11 cellular contexts compared by ENCODE assay signal in the genomic region with DNA sequence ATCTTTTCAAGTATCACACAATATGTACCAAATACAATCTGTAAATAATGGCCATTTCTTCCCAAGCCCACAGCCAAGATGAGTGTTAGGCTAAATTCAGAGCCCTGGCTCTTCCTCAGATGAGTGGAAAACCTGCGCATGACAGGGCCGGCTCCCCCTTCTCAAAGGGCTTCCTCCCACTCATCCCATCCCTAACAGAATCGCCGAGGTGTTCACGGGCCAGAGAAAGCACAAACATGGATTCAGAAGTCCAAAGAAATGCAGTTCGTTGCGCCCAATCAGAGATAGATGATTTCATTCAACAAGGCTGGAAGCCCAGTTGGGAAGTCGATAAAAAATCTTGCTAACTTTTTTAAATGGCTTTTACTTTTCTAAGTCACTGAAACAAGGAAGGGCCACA.
A peak's percentile ranks its signal among the peaks of the same experiment; 100 is the strongest.
DNase-seq lines count a peak whose midpoint lies in the region; ATAC-seq, FAIRE-seq and TF ChIP-seq lines count a peak whose summit lies in the region.
"Had no signal": no experiment of that assay in that cellular context is flagged by ENCODE, and none has a peak within 500 bp of the region (broad histone marks: within the 10 kb centered on the region; RNA-seq: fewer than 3 reads in every experiment).

No MANE protein-coding gene starts in this region.

- POLR2A ChIA-PET in SK-N-SH (lab: Yijun Ruan, JAX) (no interaction called here), endothelial cell of umbilical vein (lab: Charles Lee) (no interaction called here)

- CTCF ChIA-PET in SK-N-SH (lab: Yijun Ruan, JAX), result interaction anchor here (0.6 to 9.3 kb wide), 15 partner anchors 9 to 612 kb away, joined by 3 to 187 read pairs (median 4); no protein-coding TSS in a partner anchor
- CTCF ChIA-PET in endothelial cell of umbilical vein (lab: Charles Lee), result interaction anchor here (1.5 to 8.9 kb wide), 10 partner anchors 10 to 464 kb away, joined by 3 to 130 read pairs (median 8); partner anchors contain the start of gene NRF1

- H3K36me3 ChIP-seq in SK-N-SH (replicated peaks in 1 of 2; ENCODE audit: control insufficient read depth in 1 of 2, insufficient read depth in 2 of 2, low read length in 1 of 2) (peaks cover 39 to 43% of the 10 kb centered on the region in 2 experiments), endothelial cell of umbilical vein (ENCODE audit: control insufficient read depth in 2 of 2, extremely low read depth in 1 of 2, insufficient read depth in 2 of 2, low read length in 2 of 2) (peaks cover 3 to 25% of the 10 kb centered on the region in 2 experiments), uterus (no peaks in the 10 kb centered on the region)

- peaks cover 60% of the 10 kb centered on the region for H3F3A ChIP-seq in SK-N-SH (replicated peaks; ENCODE audit: insufficient read depth)

- BruUV-seq in endothelial cell of umbilical vein (replicated peaks; lab: Mats Ljungman, UMichigan), result TSS peak; percentile 5

- FAIRE-seq in endothelial cell of umbilical vein (lab: Jason Lieb, UNC), result no peak
- FAIRE-seq: TTC549 had no signal

- H3K79me2 ChIP-seq in SK-N-SH (ENCODE audit: insufficient read depth) (peaks cover 9% of the 10 kb centered on the region; the same call in 1 of the 2 replicates), endothelial cell of umbilical vein (ENCODE audit: control insufficient read depth, insufficient read depth, low read length) (no peaks in the 10 kb centered on the region)

- TF ChIP-seq RAD21 in SK-N-SH (IDR thresholded peaks at IDR 0.05; ENCODE audit: low read length), result no peak

- peaks cover 41 to 43% of the 10 kb centered on the region in 2 experiments for H3K4me1 ChIP-seq in SK-N-SH (ENCODE audit: control insufficient read depth in 1 of 2, insufficient read depth in 2 of 2, low read depth in 1 of 2, low read length in 1 of 2)
- H3K4me1 ChIP-seq in endothelial cell of umbilical vein (ENCODE audit: control insufficient read depth, extremely low read depth, insufficient read depth, low read length), result peaks cover 5% of the 10 kb centered on the region
- peaks cover 0 to 6% of the 10 kb centered on the region in 2 donors for H3K4me1 ChIP-seq in uterus

- H3K4me3 ChIP-seq in SK-N-SH (ENCODE audit: low read depth in 2 of 2, low read length in 1 of 2) (no peak overlapping the region), endothelial cell of umbilical vein (replicated peaks in 1 of 3; ENCODE audit: insufficient read depth in 1 of 3, low read depth in 1 of 3, low read length in 3 of 3) (no peak overlapping the region), uterus (no peak overlapping the region)

- no peak for TF ChIP-seq CTCF in SK-N-SH (IDR thresholded peaks at IDR 0.05)
- TF ChIP-seq CTCF in endothelial cell of umbilical vein (IDR thresholded peaks at IDR 0.05; ENCODE audit: extremely low read depth in 1 of 2, insufficient read depth in 1 of 2, low read depth in 1 of 2, low read length in 2 of 2), result no peak
- TF ChIP-seq CTCF in omental fat pad (IDR thresholded peaks at IDR 0.05), result no peak
- TF ChIP-seq CTCF in uterus (IDR thresholded peaks at IDR 0.05), result no peak

- DNase-seq in SK-N-SH, result no peak
- no peak for DNase-seq in endothelial cell of umbilical vein (ENCODE audit: low read depth, low spot score)
- no peak for DNase-seq in omental fat pad (ENCODE audit: low spot score)
- DNase-seq in uterus, result peak; percentile 54
- no peak for DNase-seq in activated CD8-positive, alpha-beta memory T cell treated with anti-CD3 and anti-CD28 coated beads, Interleukin-2, amount 50 U/mL, for 4 hours
- DNase-seq in posterior vena cava (ENCODE audit: low spot score), result no peak
- DNase-seq: effector memory CD4-positive, alpha-beta T cell; NCI-H1092 had no signal

- ATAC-seq in SK-N-SH treated with all-trans-retinoic acid at 6 μM for 48 hours, result no peak
- peak; percentile 49 for ATAC-seq in omental fat pad (ENCODE audit: low FRiP score)
- no peak for ATAC-seq in GM18909 (IDR thresholded peaks at IDR 0.05; ENCODE audit: poor library complexity, unreplicated experiment)

- H4K20me1 ChIP-seq in SK-N-SH (ENCODE audit: insufficient read depth) (no peaks in the 10 kb centered on the region), endothelial cell of umbilical vein (replicated peaks; ENCODE audit: control insufficient read depth, extremely low read depth, insufficient read depth, low read length) (no peaks in the 10 kb centered on the region)

- 93% methylated on average over 8 of the region's 8 CpGs for WGBS in SK-N-SH (ENCODE audit: low lambda C conversion rate)

- no peaks in the 10 kb centered on the region for H3K27me3 ChIP-seq in SK-N-SH (ENCODE audit: insufficient read depth)
- no peaks in the 10 kb centered on the region for H3K27me3 ChIP-seq in endothelial cell of umbilical vein (ENCODE audit: control insufficient read depth in 2 of 2, insufficient read depth in 2 of 2, low read length in 2 of 2)
- H3K27me3 ChIP-seq in uterus, result no peaks in the 10 kb centered on the region

- no peaks in the 10 kb centered on the region for H3K9me1 ChIP-seq in endothelial cell of umbilical vein (replicated peaks; ENCODE audit: control insufficient read depth, extremely low read depth, insufficient read depth, low read length)

- dilution Hi-C loops in endothelial cell of umbilical vein (cut with MboI; ENCODE audit: extremely low pct_ligation_motif_present, low sequenced_read_pairs), result no loop called here

- H3K9me3 ChIP-seq in SK-N-SH (no peaks in the 10 kb centered on the region), endothelial cell of umbilical vein (replicated peaks; ENCODE audit: control insufficient read depth, insufficient read depth, low read length) (no peaks in the 10 kb centered on the region), uterus (no peaks in the 10 kb centered on the region)

- intact Hi-C loops in endothelial cell of umbilical vein (cut with micrococcal nuclease) (loop anchor here (1.0 kb wide), 1 partner anchor 179 kb away; no protein-coding TSS in a partner anchor), uterus (cut with DNase I; ENCODE audit: low total_unique reads) (no loop called here), posterior vena cava (cut with DNase I) (no loop called here)

- H2AFZ ChIP-seq in SK-N-SH (ENCODE audit: low read depth) (no peak overlapping the region), endothelial cell of umbilical vein (ENCODE audit: low read depth, low read length) (no peak overlapping the region)

- H3K9ac ChIP-seq in SK-N-SH (peak overlapping the region; percentile 35; the same call in 1 of the 2 replicates), endothelial cell of umbilical vein (replicated peaks; ENCODE audit: extremely low read depth, insufficient read depth, low read length) (no peak overlapping the region)

- TF ChIP-seq POLR2A in endothelial cell of umbilical vein (IDR thresholded peaks at IDR 0.05; ENCODE audit: low read depth, low read length) (no peak), uterus (IDR thresholded peaks at IDR 0.05) (no peak)

- H3K4me2 ChIP-seq in SK-N-SH, result no peak overlapping the region
- H3K4me2 ChIP-seq in endothelial cell of umbilical vein (ENCODE audit: insufficient read depth, low read length), result no peak overlapping the region

- H3K27ac ChIP-seq in SK-N-SH (ENCODE audit: low read depth in 2 of 2, low read length in 1 of 2) (peak overlapping the region; percentile 88 to 90), endothelial cell of umbilical vein (ENCODE audit: insufficient read depth, low read depth, low read length) (peak overlapping the region; percentile 13), uterus (peak overlapping the region; percentile 80 to 89)

- H3K9me2 ChIP-seq in SK-N-SH, result no peaks in the 10 kb centered on the region

- TF ChIP-seq EP300 in SK-N-SH (IDR thresholded peaks at IDR 0.05; ENCODE audit: borderline replicate concordance in 1 of 2, low read depth in 1 of 2, low read length in 1 of 2), result no peak

TF ChIP-seq in endothelial cell of umbilical vein, 7 proteins besides CTCF, POLR2A, EP300 and RAD21:
- no peak for TF ChIP-seq EZH2 (IDR thresholded peaks at IDR 0.05; ENCODE audit: borderline replicate concordance, low read depth, low read length, severe bottlenecking)
- no peak for TF ChIP-seq MYC (IDR thresholded peaks at IDR 0.05; ENCODE audit: low read depth, low read length)
- no peak for TF ChIP-seq GATA2 (IDR thresholded peaks at IDR 0.05; ENCODE audit: insufficient read depth, insufficient read length, low read depth, low read length)
- no peak for TF ChIP-seq FOS (IDR thresholded peaks at IDR 0.05; ENCODE audit: borderline replicate concordance, insufficient read depth, low read length)

Comparison
In these comparisons a context has a peak if more than half of its experiments do, and no peak if none do; other contexts are left out.
1. DNase-seq: peak in uterus (2 of 2); none in SK-N-SH (single experiment), endothelial cell of umbilical vein (single experiment), omental fat pad (single experiment), activated CD8-positive, alpha-beta memory T cell treated with anti-CD3 and anti-CD28 coated beads, Interleukin-2, amount 50 U/mL, for 4 hours (single experiment) and posterior vena cava (single experiment).
2. H3K27ac ChIP-seq: peak in every context shown above with its lines; median percentile 89 in SK-N-SH; 84 in uterus; 13 in endothelial cell of umbilical vein.